Comparison of ENCODE assay signal across 1 cellular context in the genomic region with DNA sequence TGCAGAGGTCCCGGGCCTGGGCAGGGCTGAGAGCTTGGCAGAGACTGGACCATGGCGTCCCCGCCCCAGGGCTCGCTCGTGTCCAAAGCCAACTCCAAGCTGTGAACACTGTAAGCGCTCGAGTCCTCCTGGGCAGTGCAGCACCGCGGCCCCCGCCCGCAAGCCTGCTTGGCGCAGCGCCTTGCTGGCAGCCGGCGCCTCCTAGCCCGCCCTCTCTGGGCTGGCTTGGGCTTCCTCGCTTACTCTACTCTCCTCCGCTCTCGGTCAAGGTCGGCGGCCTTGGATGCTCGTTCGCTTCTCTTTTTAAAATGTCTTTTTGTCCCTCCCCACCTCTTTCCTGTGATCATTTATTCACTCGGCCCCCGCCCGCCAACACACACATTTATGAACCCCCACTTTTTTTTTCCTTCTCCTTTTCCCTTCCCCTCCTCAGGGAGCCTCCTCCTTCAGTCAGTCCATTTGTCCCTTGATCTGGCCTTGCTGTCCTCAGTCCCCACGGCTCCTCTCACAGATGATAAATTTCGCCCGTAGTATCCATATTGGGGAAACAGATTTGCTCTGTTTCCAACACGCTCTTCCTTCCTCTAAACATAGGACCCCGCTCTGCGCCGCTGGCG.
TF ChIP-seq lines count a peak whose summit lies in the region.

No MANE protein-coding gene starts in this region.

TF ChIP-seq in WTC11, 78 proteins besides CTCF, POLR2A, EP300 and RAD21 (continued from another document):
- TF ChIP-seq, protein P1, sequence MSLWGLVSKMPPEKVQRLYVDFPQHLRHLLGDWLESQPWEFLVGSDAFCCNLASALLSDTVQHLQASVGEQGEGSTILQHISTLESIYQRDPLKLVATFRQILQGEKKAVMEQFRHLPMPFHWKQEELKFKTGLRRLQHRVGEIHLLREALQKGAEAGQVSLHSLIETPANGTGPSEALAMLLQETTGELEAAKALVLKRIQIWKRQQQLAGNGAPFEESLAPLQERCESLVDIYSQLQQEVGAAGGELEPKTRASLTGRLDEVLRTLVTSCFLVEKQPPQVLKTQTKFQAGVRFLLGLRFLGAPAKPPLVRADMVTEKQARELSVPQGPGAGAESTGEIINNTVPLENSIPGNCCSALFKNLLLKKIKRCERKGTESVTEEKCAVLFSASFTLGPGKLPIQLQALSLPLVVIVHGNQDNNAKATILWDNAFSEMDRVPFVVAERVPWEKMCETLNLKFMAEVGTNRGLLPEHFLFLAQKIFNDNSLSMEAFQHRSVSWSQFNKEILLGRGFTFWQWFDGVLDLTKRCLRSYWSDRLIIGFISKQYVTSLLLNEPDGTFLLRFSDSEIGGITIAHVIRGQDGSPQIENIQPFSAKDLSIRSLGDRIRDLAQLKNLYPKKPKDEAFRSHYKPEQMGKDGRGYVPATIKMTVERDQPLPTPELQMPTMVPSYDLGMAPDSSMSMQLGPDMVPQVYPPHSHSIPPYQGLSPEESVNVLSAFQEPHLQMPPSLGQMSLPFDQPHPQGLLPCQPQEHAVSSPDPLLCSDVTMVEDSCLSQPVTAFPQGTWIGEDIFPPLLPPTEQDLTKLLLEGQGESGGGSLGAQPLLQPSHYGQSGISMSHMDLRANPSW (CRISPR knock-in tag; conservative IDR thresholded peaks at IDR 0.05; ENCODE audit: low read depth), result no peak
TF ChIP-seq in WTC11: peak in this region for 0.
